ENCODE assay signal across 18 cellular contexts in genomic region chr20:17024513-17025105, GRCh38.
DNase-seq lines count a peak whose midpoint lies in the region; ATAC-seq, FAIRE-seq and TF ChIP-seq lines count a peak whose summit lies in the region.
"Had no signal": no experiment of that assay in that cellular context is flagged by ENCODE, and none has a peak within 500 bp of the region (broad histone marks: within the 10 kb centered on the region; RNA-seq: fewer than 3 reads in every experiment).

No MANE protein-coding gene starts in this region.

- H3K9me3 ChIP-seq in astrocyte (ENCODE audit: insufficient read depth, low read depth, low read length) (no peaks in the 10 kb centered on the region), left lung (peaks cover 0 to 15% of the 10 kb centered on the region in 2 donors)
- H3K9me3 ChIP-seq: vagina had no signal

- H3K79me2 ChIP-seq in astrocyte (ENCODE audit: insufficient read depth, low read length) = no peaks in the 10 kb centered on the region

- in situ Hi-C loops in ACHN (cut with HindIII; ENCODE audit: low pct_ligation_motif_present, low pct_unique_long_range_greater_than_20kb, low sequenced_read_pairs) = no loop called here

- no peaks in the 10 kb centered on the region for H3K36me3 Mint-ChIP-seq in astrocyte (ENCODE audit: low read depth, unreplicated experiment)
- H3K36me3 Mint-ChIP-seq: activated naive CD4-positive, alpha-beta T cell treated with anti-CD3 and anti-CD28 coated beads, Interleukin-2, amount 50 U/mL, for 72 hours had no signal

- H3K36me3 ChIP-seq in astrocyte (ENCODE audit: insufficient read depth, low read length) = no peaks in the 10 kb centered on the region
- no peaks in the 10 kb centered on the region for H3K36me3 ChIP-seq in left lung
- H3K36me3 ChIP-seq: vagina, WERI-Rb-1 had no signal

- H3K27ac ChIP-seq in astrocyte (ENCODE audit: low read depth, low read length) = peak overlapping the region; percentile 57
- H3K27ac ChIP-seq in left lung = no peak overlapping the region
- H3K27ac ChIP-seq: coronary artery, vagina, WERI-Rb-1 had no signal

- H4K20me1 ChIP-seq in astrocyte (ENCODE audit: insufficient read depth, low read length) = no peaks in the 10 kb centered on the region

- peak; percentile 90 for ATAC-seq in left lung
- ATAC-seq: activated naive CD4-positive, alpha-beta T cell treated with anti-CD3 and anti-CD28 coated beads, Interleukin-2, amount 50 U/mL, for 72 hours; left cardiac atrium had no signal

- no peak overlapping the region for H3K4me3 ChIP-seq in HFF-Myc (replicated peaks; ENCODE audit: low read depth, low read length)
- peak overlapping the region; percentile 37 for H3K4me3 ChIP-seq in astrocyte (ENCODE audit: insufficient read depth, low read depth, low read length)
- no peak overlapping the region for H3K4me3 ChIP-seq in left lung
- H3K4me3 ChIP-seq: coronary artery, vagina had no signal

- peaks cover 15% of the 10 kb centered on the region for H3K4me1 ChIP-seq in astrocyte (ENCODE audit: insufficient read depth, low read length)
- H3K4me1 ChIP-seq in left lung = no peaks in the 10 kb centered on the region
- H3K4me1 ChIP-seq: vagina had no signal

- H3K27me3 ChIP-seq in astrocyte (ENCODE audit: insufficient read depth, low read length) = no peaks in the 10 kb centered on the region
- H3K27me3 ChIP-seq in left lung = no peaks in the 10 kb centered on the region
- H3K27me3 ChIP-seq: vagina had no signal

- peak overlapping the region; percentile 29 for H3K9ac ChIP-seq in astrocyte (ENCODE audit: low read length)

- H3K4me2 ChIP-seq in astrocyte (ENCODE audit: low read length) = peak overlapping the region; percentile 73

- H3K27me3 Mint-ChIP-seq in astrocyte (ENCODE audit: low read depth, unreplicated experiment) = peaks cover 3% of the 10 kb centered on the region

- H3K27ac Mint-ChIP-seq in astrocyte (ENCODE audit: unreplicated experiment) = peak overlapping the region; percentile 98
- H3K27ac Mint-ChIP-seq: activated naive CD4-positive, alpha-beta T cell treated with anti-CD3 and anti-CD28 coated beads, Interleukin-2, amount 50 U/mL, for 72 hours; HFFc6 had no signal

- peaks cover 5% of the 10 kb centered on the region for H3K9me3 Mint-ChIP-seq in astrocyte (ENCODE audit: unreplicated experiment)

- TF ChIP-seq CTCF in HFF-Myc (IDR thresholded peaks at IDR 0.05; ENCODE audit: low read depth, low read length, missing control alignments) (no peak), astrocyte (IDR thresholded peaks at IDR 0.05; ENCODE audit: insufficient read depth, low read depth, low read length) (no peak), left lung (IDR thresholded peaks at IDR 0.05) (no peak)

- H3K4me3 Mint-ChIP-seq in astrocyte (ENCODE audit: unreplicated experiment) = peak overlapping the region; percentile 46
- H3K4me3 Mint-ChIP-seq: HFFc6 had no signal

- peak; percentile 66 for FAIRE-seq in astrocyte (lab: Jason Lieb, UNC)

- no peak overlapping the region for H2AFZ ChIP-seq in astrocyte (ENCODE audit: low read depth, low read length)

- peaks cover 34% of the 10 kb centered on the region for H3K4me1 Mint-ChIP-seq in astrocyte (ENCODE audit: low read depth, unreplicated experiment)

- intact Hi-C loops in left lung (cut with DNase I) = no loop called here

- DNase-seq in ACHN = peak; percentile 51
- DNase-seq in HFF-Myc (ENCODE audit: extremely low read depth, low read depth) = peak; percentile 19
- DNase-seq in astrocyte (ENCODE audit: low read depth) = peak; percentile 87
- DNase-seq in left lung = no peak
- DNase-seq in T-helper 1 cell = no peak
- DNase-seq in stimulated activated naive CD4-positive, alpha-beta T cell treated with Interleukin-2 at 50 U/mL for 16 hours (lab: John Stamatoyannopoulos, UW) = no peak
- no peak for DNase-seq in globus pallidus (ENCODE audit: low spot score)
- no peak for DNase-seq in HCEC 1CT
- DNase-seq: DMS79, HFFc6, KBM-7, left cardiac atrium, NCI-H524, occipital lobe, WERI-Rb-1 had no signal

Comparison
In these comparisons a context has a peak if more than half of its experiments do, and no peak if none do; other contexts are left out.
1. DNase-seq: peak in ACHN (single experiment), HFF-Myc (single experiment) and astrocyte (single experiment); none in left lung (0 of 2), T-helper 1 cell (0 of 5), stimulated activated naive CD4-positive, alpha-beta T cell treated with Interleukin-2 at 50 U/mL for 16 hours (single experiment), globus pallidus (single experiment) and HCEC 1CT (single experiment).